In the genomic region with DNA sequence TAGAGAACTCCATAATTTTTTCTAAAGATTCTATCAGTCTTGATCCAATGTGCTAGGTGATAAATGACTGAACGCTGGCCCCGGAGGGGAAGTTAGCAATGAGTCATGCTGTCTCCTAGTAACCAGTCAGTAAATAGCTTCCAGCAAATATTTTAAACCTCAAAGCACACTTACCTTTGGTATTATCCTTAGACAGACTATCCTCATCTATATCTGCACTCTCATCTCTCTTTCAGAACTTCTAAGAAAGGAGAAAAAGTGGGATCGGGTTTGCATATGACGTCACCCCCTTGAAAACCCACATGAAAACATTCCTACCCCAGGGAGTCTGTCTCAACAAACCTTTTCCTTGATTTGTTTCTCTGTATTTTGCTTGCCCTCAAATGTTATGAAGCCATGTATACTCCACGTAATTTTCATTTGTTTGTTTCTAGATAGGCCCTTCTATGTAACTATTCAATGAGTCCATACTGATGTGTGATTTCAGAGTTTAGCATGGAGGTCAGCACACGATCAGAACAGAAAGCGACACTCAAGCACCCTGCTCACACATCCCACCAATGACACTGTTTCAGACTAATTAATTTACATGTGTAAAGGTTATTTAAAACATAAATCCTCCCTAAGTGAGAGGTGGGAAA, we compare ENCODE assay signal across 1 cellular context.
TF ChIP-seq lines count a peak whose summit lies in the region.

No MANE protein-coding gene starts in this region.

TF ChIP-seq in HepG2, 621 proteins besides CTCF, POLR2A, EP300 and RAD21 (continued from another document and continues in another):
- TF ChIP-seq, protein P1, sequence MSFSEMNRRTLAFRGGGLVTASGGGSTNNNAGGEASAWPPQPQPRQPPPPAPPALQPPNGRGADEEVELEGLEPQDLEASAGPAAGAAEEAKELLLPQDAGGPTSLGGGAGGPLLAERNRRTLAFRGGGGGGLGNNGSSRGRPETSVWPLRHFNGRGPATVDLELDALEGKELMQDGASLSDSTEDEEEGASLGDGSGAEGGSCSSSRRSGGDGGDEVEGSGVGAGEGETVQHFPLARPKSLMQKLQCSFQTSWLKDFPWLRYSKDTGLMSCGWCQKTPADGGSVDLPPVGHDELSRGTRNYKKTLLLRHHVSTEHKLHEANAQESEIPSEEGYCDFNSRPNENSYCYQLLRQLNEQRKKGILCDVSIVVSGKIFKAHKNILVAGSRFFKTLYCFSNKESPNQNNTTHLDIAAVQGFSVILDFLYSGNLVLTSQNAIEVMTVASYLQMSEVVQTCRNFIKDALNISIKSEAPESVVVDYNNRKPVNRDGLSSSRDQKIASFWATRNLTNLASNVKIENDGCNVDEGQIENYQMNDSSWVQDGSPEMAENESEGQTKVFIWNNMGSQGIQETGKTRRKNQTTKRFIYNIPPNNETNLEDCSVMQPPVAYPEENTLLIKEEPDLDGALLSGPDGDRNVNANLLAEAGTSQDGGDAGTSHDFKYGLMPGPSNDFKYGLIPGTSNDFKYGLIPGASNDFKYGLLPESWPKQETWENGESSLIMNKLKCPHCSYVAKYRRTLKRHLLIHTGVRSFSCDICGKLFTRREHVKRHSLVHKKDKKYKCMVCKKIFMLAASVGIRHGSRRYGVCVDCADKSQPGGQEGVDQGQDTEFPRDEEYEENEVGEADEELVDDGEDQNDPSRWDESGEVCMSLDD (CRISPR knock-in tag; IDR thresholded peaks at IDR 0.05; ENCODE audit: borderline replicate concordance): no peak
- TF ChIP-seq ZNF383 (CRISPR knock-in tag; IDR thresholded peaks at IDR 0.05; ENCODE audit: borderline replicate concordance) (0 out of 2 replicates have a peak, but pooled peaks have one; percentile 42), ZIK1 (CRISPR knock-in tag; IDR thresholded peaks at IDR 0.05; ENCODE audit: borderline replicate concordance, low read depth) (no peak), BRCA1 (CRISPR knock-in tag; IDR thresholded peaks at IDR 0.05) (0 out of 2 replicates have a peak, but pooled peaks have one; percentile 53), POLR2AphosphoS5 (IDR thresholded peaks at IDR 0.05; ENCODE audit: low read depth, low read length) (no peak), ZNF773 (CRISPR knock-in tag; IDR thresholded peaks at IDR 0.05; ENCODE audit: borderline replicate concordance) (no peak), ZNF274 (CRISPR knock-in tag; IDR thresholded peaks at IDR 0.05) (no peak), HMG20A (CRISPR knock-in tag; IDR thresholded peaks at IDR 0.05; ENCODE audit: borderline replicate concordance) (peak; percentile 66; the same call in 1 of the 2 replicates), ZNF713 (CRISPR knock-in tag; IDR thresholded peaks at IDR 0.05) (no peak), ETV5 (CRISPR knock-in tag; IDR thresholded peaks at IDR 0.05; ENCODE audit: borderline replicate concordance) (peak; percentile 69; the same call in 1 of the 2 replicates), ZBTB3 (CRISPR knock-in tag; IDR thresholded peaks at IDR 0.05; ENCODE audit: borderline replicate concordance, low read depth) (0 out of 2 replicates have a peak, but pooled peaks have one; percentile 55), TBP (CRISPR knock-in tag; IDR thresholded peaks at IDR 0.05) (no peak), ZSCAN29 (CRISPR knock-in tag; conservative IDR thresholded peaks at IDR 0.05) (0 out of 2 replicates have a peak, but pooled peaks have one; percentile 54), ZNF234 (CRISPR knock-in tag; conservative IDR thresholded peaks at IDR 0.05) (no peak), NR2C2 (CRISPR knock-in tag; IDR thresholded peaks at IDR 0.05; ENCODE audit: borderline replicate concordance) (0 out of 2 replicates have a peak, but pooled peaks have one; percentile 32), AHR (CRISPR knock-in tag; IDR thresholded peaks at IDR 0.05) (no peak), JARID2 (CRISPR knock-in tag; IDR thresholded peaks at IDR 0.05; ENCODE audit: insufficient replicate concordance) (no peak), MXI1 (IDR thresholded peaks at IDR 0.05; ENCODE audit: borderline replicate concordance, low read depth, low read length) (peak; percentile 20; the same call in 1 of the 3 replicates), GATAD2A (CRISPR knock-in tag; IDR thresholded peaks at IDR 0.05) (peak; percentile 83), TBX2 (CRISPR knock-in tag; IDR thresholded peaks at IDR 0.05; ENCODE audit: borderline replicate concordance) (peak; percentile 37; the same call in 1 of the 2 replicates), SOX6 (IDR thresholded peaks at IDR 0.05) (no peak), SOX6 (CRISPR knock-in tag; IDR thresholded peaks at IDR 0.05) (peak; percentile 57; the same call in 1 of the 2 replicates), FOXJ3 (CRISPR knock-in tag; IDR thresholded peaks at IDR 0.05; ENCODE audit: borderline replicate concordance) (peak; percentile 75; the same call in 1 of the 2 replicates), JUN (CRISPR knock-in tag; IDR thresholded peaks at IDR 0.05) (peak; percentile 88), ZKSCAN8 (CRISPR knock-in tag; IDR thresholded peaks at IDR 0.05; ENCODE audit: borderline replicate concordance) (0 out of 2 replicates have a peak, but pooled peaks have one; percentile 13), SMARCC2 (IDR thresholded peaks at IDR 0.05) (no peak), SYNCRIP (IDR thresholded peaks at IDR 0.05; ENCODE audit: insufficient read depth, low read depth, low read length) (no peak), ISL2 (CRISPR knock-in tag; IDR thresholded peaks at IDR 0.05) (peak; percentile 59), MIER3 (CRISPR knock-in tag; IDR thresholded peaks at IDR 0.05; ENCODE audit: borderline replicate concordance) (peak; percentile 56; the same call in 1 of the 2 replicates), GABPA (IDR thresholded peaks at IDR 0.05; ENCODE audit: low read depth, low read length) (no peak), GABPA (CRISPR knock-in tag; IDR thresholded peaks at IDR 0.05; ENCODE audit: low read depth) (peak; percentile 34; the same call in 1 of the 2 replicates), HOXA5 (CRISPR knock-in tag; IDR thresholded peaks at IDR 0.05) (peak; percentile 45; the same call in 1 of the 2 replicates), SPEN (CRISPR knock-in tag; IDR thresholded peaks at IDR 0.05; ENCODE audit: low read depth) (no peak), ZNF619 (CRISPR knock-in tag; IDR thresholded peaks at IDR 0.05) (no peak), STAG1 (CRISPR knock-in tag; IDR thresholded peaks at IDR 0.05) (no peak), MEIS2 (CRISPR knock-in tag; IDR thresholded peaks at IDR 0.05) (peak; percentile 54; the same call in 1 of the 2 replicates), MEIS1 (CRISPR knock-in tag; IDR thresholded peaks at IDR 0.05; ENCODE audit: borderline replicate concordance) (peak; percentile 63), TBX3 (IDR thresholded peaks at IDR 0.05; ENCODE audit: borderline replicate concordance) (0 out of 2 replicates have a peak, but pooled peaks have one; percentile 5), TCF7 (IDR thresholded peaks at IDR 0.05; ENCODE audit: low read depth) (peak; percentile 68)
- TF ChIP-seq, protein P2, sequence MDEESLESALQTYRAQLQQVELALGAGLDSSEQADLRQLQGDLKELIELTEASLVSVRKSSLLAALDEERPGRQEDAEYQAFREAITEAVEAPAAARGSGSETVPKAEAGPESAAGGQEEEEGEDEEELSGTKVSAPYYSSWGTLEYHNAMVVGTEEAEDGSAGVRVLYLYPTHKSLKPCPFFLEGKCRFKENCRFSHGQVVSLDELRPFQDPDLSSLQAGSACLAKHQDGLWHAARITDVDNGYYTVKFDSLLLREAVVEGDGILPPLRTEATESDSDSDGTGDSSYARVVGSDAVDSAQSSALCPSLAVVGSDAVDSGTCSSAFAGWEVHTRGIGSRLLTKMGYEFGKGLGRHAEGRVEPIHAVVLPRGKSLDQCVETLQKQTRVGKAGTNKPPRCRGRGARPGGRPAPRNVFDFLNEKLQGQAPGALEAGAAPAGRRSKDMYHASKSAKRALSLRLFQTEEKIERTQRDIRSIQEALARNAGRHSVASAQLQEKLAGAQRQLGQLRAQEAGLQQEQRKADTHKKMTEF (CRISPR knock-in tag; IDR thresholded peaks at IDR 0.05): peak; percentile 43
- TF ChIP-seq, protein P3, sequence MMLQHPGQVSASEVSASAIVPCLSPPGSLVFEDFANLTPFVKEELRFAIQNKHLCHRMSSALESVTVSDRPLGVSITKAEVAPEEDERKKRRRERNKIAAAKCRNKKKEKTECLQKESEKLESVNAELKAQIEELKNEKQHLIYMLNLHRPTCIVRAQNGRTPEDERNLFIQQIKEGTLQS (CRISPR knock-in tag; IDR thresholded peaks at IDR 0.05): peak; percentile 82
- TF ChIP-seq, protein P4, sequence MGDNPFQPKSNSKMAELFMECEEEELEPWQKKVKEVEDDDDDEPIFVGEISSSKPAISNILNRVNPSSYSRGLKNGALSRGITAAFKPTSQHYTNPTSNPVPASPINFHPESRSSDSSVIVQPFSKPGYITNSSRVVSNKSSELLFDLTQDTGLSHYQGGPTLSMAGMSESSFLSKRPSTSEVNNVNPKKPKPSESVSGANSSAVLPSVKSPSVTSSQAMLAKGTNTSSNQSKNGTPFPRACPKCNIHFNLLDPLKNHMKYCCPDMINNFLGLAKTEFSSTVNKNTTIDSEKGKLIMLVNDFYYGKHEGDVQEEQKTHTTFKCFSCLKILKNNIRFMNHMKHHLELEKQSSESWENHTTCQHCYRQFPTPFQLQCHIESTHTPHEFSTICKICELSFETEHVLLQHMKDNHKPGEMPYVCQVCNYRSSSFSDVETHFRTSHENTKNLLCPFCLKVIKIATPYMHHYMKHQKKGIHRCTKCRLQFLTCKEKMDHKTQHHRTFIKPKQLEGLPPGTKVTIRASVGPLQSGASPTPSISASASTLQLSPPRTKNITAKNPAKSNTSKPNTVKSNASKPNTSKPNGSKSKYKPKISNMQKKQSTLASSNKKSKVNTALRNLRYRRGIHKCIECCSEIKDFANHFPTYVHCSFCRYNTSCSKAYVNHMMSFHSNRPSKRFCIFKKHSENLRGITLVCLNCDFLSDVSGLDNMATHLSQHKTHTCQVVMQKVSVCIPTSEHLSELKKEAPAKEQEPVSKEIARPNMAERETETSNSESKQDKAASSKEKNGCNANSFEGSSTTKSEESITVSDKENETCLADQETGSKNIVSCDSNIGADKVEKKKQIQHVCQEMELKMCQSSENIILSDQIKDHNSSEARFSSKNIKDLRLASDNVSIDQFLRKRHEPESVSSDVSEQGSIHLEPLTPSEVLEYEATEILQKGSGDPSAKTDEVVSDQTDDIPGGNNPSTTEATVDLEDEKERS (CRISPR knock-in tag; IDR thresholded peaks at IDR 0.05): no peak
- TF ChIP-seq, protein P5, sequence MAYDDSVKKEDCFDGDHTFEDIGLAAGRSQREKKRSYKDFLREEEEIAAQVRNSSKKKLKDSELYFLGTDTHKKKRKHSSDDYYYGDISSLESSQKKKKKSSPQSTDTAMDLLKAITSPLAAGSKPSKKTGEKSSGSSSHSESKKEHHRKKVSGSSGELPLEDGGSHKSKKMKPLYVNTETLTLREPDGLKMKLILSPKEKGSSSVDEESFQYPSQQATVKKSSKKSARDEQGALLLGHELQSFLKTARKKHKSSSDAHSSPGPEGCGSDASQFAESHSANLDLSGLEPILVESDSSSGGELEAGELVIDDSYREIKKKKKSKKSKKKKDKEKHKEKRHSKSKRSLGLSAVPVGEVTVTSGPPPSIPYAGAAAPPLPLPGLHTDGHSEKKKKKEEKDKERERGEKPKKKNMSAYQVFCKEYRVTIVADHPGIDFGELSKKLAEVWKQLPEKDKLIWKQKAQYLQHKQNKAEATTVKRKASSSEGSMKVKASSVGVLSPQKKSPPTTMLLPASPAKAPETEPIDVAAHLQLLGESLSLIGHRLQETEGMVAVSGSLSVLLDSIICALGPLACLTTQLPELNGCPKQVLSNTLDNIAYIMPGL (CRISPR knock-in tag; IDR thresholded peaks at IDR 0.05; ENCODE audit: borderline replicate concordance in 1 of 2, low read depth in 1 of 2): peak in 1 of 2 experiments; percentile 33; a peak in 1 of 4 replicates
- TF ChIP-seq, protein P6, sequence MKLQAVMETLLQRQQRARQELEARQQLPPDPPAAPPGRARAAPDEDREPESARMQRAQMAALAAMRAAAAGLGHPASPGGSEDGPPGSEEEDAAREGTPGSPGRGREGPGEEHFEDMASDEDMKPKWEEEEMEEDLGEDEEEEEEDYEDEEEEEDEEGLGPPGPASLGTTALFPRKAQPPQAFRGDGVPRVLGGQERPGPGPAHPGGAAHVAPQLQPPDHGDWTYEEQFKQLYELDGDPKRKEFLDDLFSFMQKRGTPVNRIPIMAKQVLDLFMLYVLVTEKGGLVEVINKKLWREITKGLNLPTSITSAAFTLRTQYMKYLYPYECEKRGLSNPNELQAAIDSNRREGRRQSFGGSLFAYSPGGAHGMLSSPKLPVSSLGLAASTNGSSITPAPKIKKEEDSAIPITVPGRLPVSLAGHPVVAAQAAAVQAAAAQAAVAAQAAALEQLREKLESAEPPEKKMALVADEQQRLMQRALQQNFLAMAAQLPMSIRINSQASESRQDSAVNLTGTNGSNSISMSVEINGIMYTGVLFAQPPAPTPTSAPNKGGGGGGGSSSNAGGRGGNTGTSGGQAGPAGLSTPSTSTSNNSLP (IDR thresholded peaks at IDR 0.05; ENCODE audit: low read depth, low read length): peak; percentile 71
- TF ChIP-seq, protein P7, sequence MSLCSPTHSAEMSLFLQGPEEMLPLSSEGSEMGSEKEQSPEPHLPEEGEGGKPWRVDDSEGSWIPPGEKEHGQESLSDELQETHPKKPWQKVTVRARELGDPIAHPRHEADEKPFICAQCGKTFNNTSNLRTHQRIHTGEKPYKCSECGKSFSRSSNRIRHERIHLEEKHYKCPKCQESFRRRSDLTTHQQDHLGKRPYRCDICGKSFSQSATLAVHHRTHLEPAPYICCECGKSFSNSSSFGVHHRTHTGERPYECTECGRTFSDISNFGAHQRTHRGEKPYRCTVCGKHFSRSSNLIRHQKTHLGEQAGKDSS (CRISPR knock-in tag; IDR thresholded peaks at IDR 0.05; ENCODE audit: borderline replicate concordance, low read depth): no peak
- TF ChIP-seq, protein P8, sequence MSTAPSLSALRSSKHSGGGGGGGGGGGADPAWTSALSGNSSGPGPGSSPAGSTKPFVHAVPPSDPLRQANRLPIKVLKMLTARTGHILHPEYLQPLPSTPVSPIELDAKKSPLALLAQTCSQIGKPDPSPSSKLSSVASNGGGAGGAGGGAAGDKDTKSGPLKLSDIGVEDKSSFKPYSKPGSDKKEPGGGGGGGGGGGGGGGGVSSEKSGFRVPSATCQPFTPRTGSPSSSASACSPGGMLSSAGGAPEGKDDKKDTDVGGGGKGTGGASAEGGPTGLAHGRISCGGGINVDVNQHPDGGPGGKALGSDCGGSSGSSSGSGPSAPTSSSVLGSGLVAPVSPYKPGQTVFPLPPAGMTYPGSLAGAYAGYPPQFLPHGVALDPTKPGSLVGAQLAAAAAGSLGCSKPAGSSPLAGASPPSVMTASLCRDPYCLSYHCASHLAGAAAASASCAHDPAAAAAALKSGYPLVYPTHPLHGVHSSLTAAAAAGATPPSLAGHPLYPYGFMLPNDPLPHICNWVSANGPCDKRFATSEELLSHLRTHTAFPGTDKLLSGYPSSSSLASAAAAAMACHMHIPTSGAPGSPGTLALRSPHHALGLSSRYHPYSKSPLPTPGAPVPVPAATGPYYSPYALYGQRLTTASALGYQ (CRISPR knock-in tag; IDR thresholded peaks at IDR 0.05): peak; percentile 43; the same call in 1 of the 2 replicates
- TF ChIP-seq, protein P9, sequence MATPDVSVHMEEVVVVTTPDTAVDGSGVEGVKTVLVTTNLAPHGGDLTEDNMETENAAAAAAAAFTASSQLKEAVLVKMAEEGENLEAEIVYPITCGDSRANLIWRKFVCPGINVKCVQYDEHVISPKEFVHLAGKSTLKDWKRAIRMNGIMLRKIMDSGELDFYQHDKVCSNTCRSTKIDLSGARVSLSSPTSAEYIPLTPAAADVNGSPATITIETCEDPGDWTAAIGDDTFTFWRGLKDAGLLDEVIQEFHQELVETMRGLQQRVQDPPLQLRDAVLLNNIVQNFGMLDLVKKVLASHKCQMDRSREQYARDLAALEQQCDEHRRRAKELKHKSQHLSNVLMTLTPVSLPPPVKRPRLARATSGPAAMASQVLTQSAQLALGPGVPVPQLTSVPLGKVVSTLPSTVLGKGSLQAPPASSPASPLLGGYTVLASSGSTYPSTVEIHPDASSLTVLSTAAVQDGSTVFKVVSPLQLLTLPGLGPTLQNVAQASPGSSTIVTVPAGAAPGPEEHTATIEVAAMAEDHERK (CRISPR knock-in tag; IDR thresholded peaks at IDR 0.05; ENCODE audit: low read depth): no peak
